ENCODE assay signal across 19 cellular contexts in genomic region chr2:218403810-218404209, GRCh38. TPM values are rescaled to one million over a fixed set of nuclear protein-coding genes. Genes with fewer than 3 reads are reported as not detected.
DNase-seq lines count a peak whose midpoint lies in the region; ATAC-seq and TF ChIP-seq lines count a peak whose summit lies in the region.
"Had no signal": no experiment of that assay in that cellular context is flagged by ENCODE, and none has a peak within 500 bp of the region (broad histone marks: within the 10 kb centered on the region; RNA-seq: fewer than 3 reads in every experiment).

No MANE protein-coding gene starts in this region.

- CTCF ChIA-PET in activated naive CD4-positive, alpha-beta T cell treated with anti-CD3 and anti-CD28 coated beads, Interleukin-2, amount 10 ng/mL, durations not matched to agents 7 days and 5 days (lab: Charles Lee) = interaction anchor here (0.6 kb wide), 1 partner anchor 280 kb away, joined by 4 read pairs; no protein-coding TSS in a partner anchor
- CTCF ChIA-PET in HEK293 (lab: Yijun Ruan, JAX) = interaction anchor here (0.6 to 0.9 kb wide), 3 partner anchors 62 to 733 kb away, joined by 3 to 10 read pairs (median 3); no protein-coding TSS in a partner anchor
- CTCF ChIA-PET in mammary epithelial cell (lab: Charles Lee; ENCODE audit: low non-redundant PET) = no interaction called here

- H3K4me3 ChIP-seq in HEK293 (ENCODE audit: low read depth, low read length) = no peak overlapping the region
- H3K4me3 ChIP-seq in mammary epithelial cell (replicated peaks in 1 of 3; ENCODE audit: insufficient read depth in 1 of 3, low read depth in 2 of 3, low read length in 3 of 3) = no peak overlapping the region
- H3K4me3 ChIP-seq: smooth muscle cell, uterus had no signal

- BruUV-seq in mammary epithelial cell (replicated peaks; lab: Mats Ljungman, UMichigan) = no TSS peak

- H3K4me3 Mint-ChIP-seq in activated naive CD4-positive, alpha-beta T cell treated with anti-CD3 and anti-CD28 coated beads, Interleukin-2, amount 10 ng/mL, durations not matched to agents 7 days and 5 days = peak overlapping the region; percentile 49
- H3K4me3 Mint-ChIP-seq in brain = peak overlapping the region in 3 of 5 experiments; percentile 18 to 63 (median 18)
- H3K4me3 Mint-ChIP-seq in osteocyte (ENCODE audit: unreplicated experiment) = no peak overlapping the region

- H2AFZ ChIP-seq in mammary epithelial cell (ENCODE audit: low read depth, low read length) = no peak overlapping the region

- H4K20me1 ChIP-seq in mammary epithelial cell (ENCODE audit: insufficient read depth, low read length) = no peaks in the 10 kb centered on the region

- intact Hi-C loops in mammary epithelial cell (cut with micrococcal nuclease) = no loop called here

- in situ Hi-C loops in mammary epithelial cell (cut with MboI; ENCODE audit: low sequenced_read_pairs in 2 of 2) = no loop called here

- 83% methylated on average over 6 of the region's 7 CpGs for WGBS in mammary epithelial cell (ENCODE audit: low coverage, missing lambda C conversion rate)

- no peak for ATAC-seq in activated naive CD4-positive, alpha-beta T cell treated with anti-CD3 and anti-CD28 coated beads, Interleukin-2, amount 50 U/mL, for 72 hours
- ATAC-seq in HG03039 (IDR thresholded peaks at IDR 0.05; ENCODE audit: unreplicated experiment) = no peak
- no peak for ATAC-seq in HG02870 (IDR thresholded peaks at IDR 0.05; ENCODE audit: unreplicated experiment)
- ATAC-seq: activated CD4-positive, CD25-positive, alpha-beta regulatory T cell treated with anti-CD3 and anti-CD28 coated beads, Interleukin-2, amount 50 U/mL, for 24 hours had no signal

- H3K4me1 Mint-ChIP-seq in activated naive CD4-positive, alpha-beta T cell treated with anti-CD3 and anti-CD28 coated beads, Interleukin-2, amount 10 ng/mL, durations not matched to agents 7 days and 5 days = peaks cover 67% of the 10 kb centered on the region
- H3K4me1 Mint-ChIP-seq in brain (peaks cover 33% of the 10 kb centered on the region), osteocyte (ENCODE audit: unreplicated experiment) (peaks cover 41% of the 10 kb centered on the region)

- no peaks in the 10 kb centered on the region for H3K9me3 Mint-ChIP-seq in activated naive CD4-positive, alpha-beta T cell treated with anti-CD3 and anti-CD28 coated beads, Interleukin-2, amount 10 ng/mL, durations not matched to agents 7 days and 5 days
- no peaks in the 10 kb centered on the region for H3K9me3 Mint-ChIP-seq in activated naive CD4-positive, alpha-beta T cell treated with anti-CD3 and anti-CD28 coated beads, Interleukin-2, amount 50 U/mL, for 72 hours
- H3K9me3 Mint-ChIP-seq in brain = peaks cover 0 to 3% (median 0%) of the 10 kb centered on the region in 5 experiments
- H3K9me3 Mint-ChIP-seq in osteocyte (ENCODE audit: unreplicated experiment) = no peaks in the 10 kb centered on the region

- no peak for TF ChIP-seq CTCF in HEK293 (tag by site-specific recombination; IDR thresholded peaks at IDR 0.05)
- no peak for TF ChIP-seq CTCF in brain (conservative IDR thresholded peaks at IDR 0.05)
- TF ChIP-seq CTCF in osteocyte (IDR thresholded peaks at IDR 0.05) = no peak
- TF ChIP-seq CTCF in mammary epithelial cell (conservative IDR thresholded peaks at IDR 0.05 in 1 of 2, IDR thresholded peaks at IDR 0.05 in 1 of 2; ENCODE audit: extremely low read depth in 1 of 2, insufficient read depth in 1 of 2, low read depth in 1 of 2, low read length in 2 of 2) = no peak

- POLR2A ChIA-PET in HEK293 (lab: Yijun Ruan, JAX) = no interaction called here

- H3K27ac Mint-ChIP-seq in activated naive CD4-positive, alpha-beta T cell treated with anti-CD3 and anti-CD28 coated beads, Interleukin-2, amount 10 ng/mL, durations not matched to agents 7 days and 5 days = peak overlapping the region; percentile 3
- H3K27ac Mint-ChIP-seq in activated naive CD4-positive, alpha-beta T cell treated with anti-CD3 and anti-CD28 coated beads, Interleukin-2, amount 50 U/mL, for 72 hours = no peak overlapping the region
- peak overlapping the region in 2 of 5 experiments; percentile 25 to 92 for H3K27ac Mint-ChIP-seq in brain
- H3K27ac Mint-ChIP-seq in osteocyte (ENCODE audit: unreplicated experiment) = peak overlapping the region; percentile 4

- H3K4me1 ChIP-seq in HEK293 (ENCODE audit: control insufficient read depth, insufficient read depth, low read length) (peaks cover 7% of the 10 kb centered on the region; the same call in 1 of the 2 replicates), mammary epithelial cell (ENCODE audit: insufficient read depth, low read length) (peaks cover 35% of the 10 kb centered on the region)

- H3K9me3 ChIP-seq in HEK293 (ENCODE audit: control insufficient read depth, insufficient read depth, low read depth, low read length) (no peaks in the 10 kb centered on the region), mammary epithelial cell (replicated peaks; ENCODE audit: insufficient read depth, low read length) (no peaks in the 10 kb centered on the region)
- H3K9me3 ChIP-seq: uterus had no signal

- H3K27me3 ChIP-seq in mammary epithelial cell (ENCODE audit: insufficient read depth, low read length) = no peaks in the 10 kb centered on the region
- H3K27me3 ChIP-seq: uterus had no signal

- H3K27ac ChIP-seq in HEK293 (ENCODE audit: extremely low read depth, low read depth, low read length) = no peak overlapping the region
- no peak overlapping the region for H3K27ac ChIP-seq in mammary epithelial cell (ENCODE audit: insufficient read depth, low read depth, low read length)
- H3K27ac ChIP-seq: HL-60 had no signal

- peaks cover 11% of the 10 kb centered on the region for H3K27me3 Mint-ChIP-seq in activated naive CD4-positive, alpha-beta T cell treated with anti-CD3 and anti-CD28 coated beads, Interleukin-2, amount 10 ng/mL, durations not matched to agents 7 days and 5 days
- H3K27me3 Mint-ChIP-seq in brain (peaks cover 11% of the 10 kb centered on the region), osteocyte (ENCODE audit: unreplicated experiment) (no peaks in the 10 kb centered on the region)

- H3K36me3 Mint-ChIP-seq in activated naive CD4-positive, alpha-beta T cell treated with anti-CD3 and anti-CD28 coated beads, Interleukin-2, amount 10 ng/mL, durations not matched to agents 7 days and 5 days = peaks cover 39% of the 10 kb centered on the region
- H3K36me3 Mint-ChIP-seq in activated naive CD4-positive, alpha-beta T cell treated with anti-CD3 and anti-CD28 coated beads, Interleukin-2, amount 50 U/mL, for 72 hours = no peaks in the 10 kb centered on the region
- H3K36me3 Mint-ChIP-seq in brain (no peaks in the 10 kb centered on the region), osteocyte (ENCODE audit: unreplicated experiment) (peaks cover 14% of the 10 kb centered on the region)

- no peak overlapping the region for H3K4me2 ChIP-seq in mammary epithelial cell (ENCODE audit: insufficient read depth, low read depth, low read length)
- H3K4me2 ChIP-seq: smooth muscle cell had no signal

- peaks cover 42% of the 10 kb centered on the region for H3K79me2 ChIP-seq in mammary epithelial cell (ENCODE audit: insufficient read depth, low read length)

- dilution Hi-C loops in mammary epithelial cell (cut with HindIII; ENCODE audit: low sequenced_read_pairs) = loop anchor here (5.0 kb wide), 2 partner anchors 77 to 107 kb away; no protein-coding TSS in a partner anchor

- DNase-seq in activated naive CD4-positive, alpha-beta T cell treated with anti-CD3 and anti-CD28 coated beads, Interleukin-2, amount 10 ng/mL, durations not matched to agents 7 days and 5 days = no peak
- DNase-seq in activated naive CD4-positive, alpha-beta T cell treated with anti-CD3 and anti-CD28 coated beads, Interleukin-2, amount 50 U/mL, for 72 hours (ENCODE audit: low spot score in 2 of 2) = no peak
- DNase-seq in osteocyte (ENCODE audit: extremely low spot score, unreplicated experiment) (no peak), mammary epithelial cell (no peak)
- DNase-seq: amygdala; kidney glomerular epithelial cell; NCI-H1417; NCI-H2171 treated with DMSO at 0.1 percent for 48 hours; posterior cingulate gyrus; stimulated activated naive CD4-positive, alpha-beta T cell; uterus had no signal

- H3K9ac ChIP-seq in mammary epithelial cell (ENCODE audit: insufficient read depth, low read length) = no peak overlapping the region

- peaks cover 0 to 41% of the 10 kb centered on the region in 2 experiments; a peak in 1 of 3 replicates for H3K36me3 ChIP-seq in HEK293 (ENCODE audit: control insufficient read depth in 2 of 2, insufficient read depth in 1 of 2, low read length in 2 of 2)
- H3K36me3 ChIP-seq in mammary epithelial cell (ENCODE audit: insufficient read depth, low read length) = peaks cover 9% of the 10 kb centered on the region
- H3K36me3 ChIP-seq: uterus had no signal

RNA-seq across cellular contexts. Expression of gene CTDSP1, which starts 4.1 kb away (rescaled TPM):
- total RNA-seq in activated naive CD4-positive, alpha-beta T cell treated with anti-CD3 and anti-CD28 coated beads, Interleukin-2, amount 50 U/mL, for 72 hours = 10 to 100 TPM in 1 of 2 donors, 1 to 10 TPM in 1; 8.1 to 86.8 TPM
- 44.4 TPM for polyA plus RNA-seq in brain (ENCODE audit: insufficient read depth, low read depth, low replicate concordance)
- 131 and 138 TPM in 2 replicates for total RNA-seq in osteocyte
- 10 to 100 TPM; 27.0 to 58.0 TPM for total RNA-seq in mammary epithelial cell
- 79.1 TPM for polyA plus RNA-seq in mammary epithelial cell
- 123 TPM for polyA minus RNA-seq in mammary epithelial cell

RNA-seq across cellular contexts. Expression of gene VIL1, which starts 15.1 kb away (rescaled TPM):
- total RNA-seq in activated naive CD4-positive, alpha-beta T cell treated with anti-CD3 and anti-CD28 coated beads, Interleukin-2, amount 50 U/mL, for 72 hours = not detected
- polyA plus RNA-seq in brain (ENCODE audit: insufficient read depth, low read depth, low replicate concordance) (not detected), mammary epithelial cell (0.01 TPM)
- total RNA-seq in osteocyte (0.57 TPM in 1 of 2 replicates, not detected in the other), mammary epithelial cell (not detected)
- polyA minus RNA-seq in mammary epithelial cell = not detected
- total RNA-seq: RPMI7951, smooth muscle cell had no signal

RNA-seq across cellular contexts. Expression of gene SLC11A1, which starts 21.7 kb away (rescaled TPM):
- not detected for total RNA-seq in activated naive CD4-positive, alpha-beta T cell treated with anti-CD3 and anti-CD28 coated beads, Interleukin-2, amount 50 U/mL, for 72 hours
- 1.7 TPM for polyA plus RNA-seq in brain (ENCODE audit: insufficient read depth, low read depth, low replicate concordance)
- 0.16 and 0.21 TPM in 2 replicates for total RNA-seq in osteocyte
- under 1 TPM; 0.17 to 0.38 TPM for total RNA-seq in mammary epithelial cell
- polyA plus RNA-seq in mammary epithelial cell = 0.51 TPM
- not detected for polyA minus RNA-seq in mammary epithelial cell

RNA-seq across cellular contexts. Expression of gene CATIP, which starts 47.2 kb away (rescaled TPM):
- total RNA-seq in activated naive CD4-positive, alpha-beta T cell treated with anti-CD3 and anti-CD28 coated beads, Interleukin-2, amount 50 U/mL, for 72 hours = not detected
- polyA plus RNA-seq in brain (ENCODE audit: insufficient read depth, low read depth, low replicate concordance) (not detected), mammary epithelial cell (not detected)
- total RNA-seq in osteocyte (not detected in 2 replicates), mammary epithelial cell (not detected)
- polyA minus RNA-seq in mammary epithelial cell = not detected
- total RNA-seq: RPMI7951, smooth muscle cell had no signal

Comparison
In these comparisons a context has a peak if more than half of its experiments do, and no peak if none do; other contexts are left out.
1. H3K27ac Mint-ChIP-seq: peak in activated naive CD4-positive, alpha-beta T cell treated with anti-CD3 and anti-CD28 coated beads, Interleukin-2, amount 10 ng/mL, durations not matched to agents 7 days and 5 days (single experiment) and osteocyte (single experiment); none in activated naive CD4-positive, alpha-beta T cell treated with anti-CD3 and anti-CD28 coated beads, Interleukin-2, amount 50 U/mL, for 72 hours (0 of 2).